8 cellular contexts compared by ENCODE assay signal in genomic region chr6:32127717-32128592, GRCh38. TPM values are rescaled to one million over a fixed set of nuclear protein-coding genes. Genes with fewer than 3 reads are reported as not detected.
A peak's percentile ranks its signal among the peaks of the same experiment; 100 is the strongest.
DNase-seq lines count a peak whose midpoint lies in the region; ATAC-seq and TF ChIP-seq lines count a peak whose summit lies in the region.

ATF6B (minus strand) TSS chr6:32128246; CDS start chr6:32128207, 39 bp downstream.

- no peak for TF ChIP-seq CTCF in CD8-positive, alpha-beta T cell (IDR thresholded peaks at IDR 0.05)
- TF ChIP-seq CTCF in lower lobe of right lung (IDR thresholded peaks at IDR 0.05) = no peak

- peak; percentile 94 for ATAC-seq in CD8-positive, alpha-beta T cell
- ATAC-seq in GM19467 (IDR thresholded peaks at IDR 0.05; ENCODE audit: unreplicated experiment) (peak; percentile 85), lower lobe of right lung (peak; percentile 95 to 97)

- no peaks in the 10 kb centered on the region for H3K27me3 Mint-ChIP-seq in CD8-positive, alpha-beta T cell (ENCODE audit: low read depth)

- DNase-seq in CD8-positive, alpha-beta T cell = peak; percentile 90 to 100 (median 94)
- DNase-seq in HS-27A (ENCODE audit: low read depth) (peak; percentile 98), NK-92 (lab: John Stamatoyannopoulos, UW; ENCODE audit: unreplicated experiment) (peak; percentile 89), lower lobe of right lung (peak; percentile 99)
- peak; percentile 88 to 94 for DNase-seq in activated CD8-positive, alpha-beta memory T cell treated with anti-CD3 and anti-CD28 coated beads for 1 hour (ENCODE audit: extremely low read depth in 1 of 2, low read depth in 1 of 2)
- DNase-seq in effector CD4-positive, alpha-beta T cell = peak; percentile 97
- DNase-seq in stimulated activated CD4-positive, alpha-beta T cell treated with anti-CD3 and anti-CD28 coated beads, TNF-alpha, amount 100 ng/mL, for 24 hours (ENCODE audit: low read depth in 3 of 3) = peak; percentile 90 to 99 (median 97)

- CTCF ChIA-PET in CD8-positive, alpha-beta T cell (lab: Charles Lee) = interaction anchor here (0.6 to 2.4 kb wide), 6 partner anchors 9 to 118 kb away, joined by 3 to 9 read pairs (median 4); no protein-coding TSS in a partner anchor

- peak within 1 kb of the TSS; percentile 76 for H3K27ac ChIP-seq in CD8-positive, alpha-beta T cell (ENCODE audit: low read depth, low read length)
- peak within 1 kb of the TSS; percentile 81 for H3K27ac ChIP-seq in lower lobe of right lung

- POLR2A ChIA-PET in CD8-positive, alpha-beta T cell (lab: Charles Lee) = interaction anchor here (1.1 to 3.8 kb wide), 7 partner anchors 24 to 725 kb away, joined by 3 to 21 read pairs (median 4); partner anchors contain the start of genes AGPAT1, GPSM3 and TAP1

- peaks cover 40% of the 10 kb centered on the region for H3K36me3 Mint-ChIP-seq in CD8-positive, alpha-beta T cell

- H3K4me1 ChIP-seq in CD8-positive, alpha-beta T cell (ENCODE audit: insufficient read depth, low read length) = peaks cover 31% of the 10 kb centered on the region
- peaks cover 31% of the 10 kb centered on the region for H3K4me1 ChIP-seq in lower lobe of right lung

- no peaks in the 10 kb centered on the region for H3K9me3 ChIP-seq in CD8-positive, alpha-beta T cell (ENCODE audit: low read length)
- H3K9me3 ChIP-seq in lower lobe of right lung = no peaks in the 10 kb centered on the region

- peak within 1 kb of the TSS; percentile 99 for H3K4me3 Mint-ChIP-seq in CD8-positive, alpha-beta T cell

- no peaks in the 10 kb centered on the region for H3K9me3 Mint-ChIP-seq in CD8-positive, alpha-beta T cell

- intact Hi-C loops in CD8-positive, alpha-beta T cell (cut with DNase I, micrococcal nuclease) = loop anchor here (1.0 to 10.0 kb wide), 7 partner anchors 67 to 1287 kb away; partner anchors contain the start of genes C6orf47 (in 1 of the 2), CSNK2B (in 1 of the 2), CUTA (in 1 of the 2) and GPANK1 (in 1 of the 2)
- intact Hi-C loops in lower lobe of right lung (cut with DNase I) = no loop called here

- H3K4me3 ChIP-seq in CD8-positive, alpha-beta T cell (ENCODE audit: low read depth, low read length) = peak within 1 kb of the TSS; percentile 88
- H3K4me3 ChIP-seq in lower lobe of right lung = peak within 1 kb of the TSS; percentile 86

- peaks cover 13% of the 10 kb centered on the region for H3K36me3 ChIP-seq in CD8-positive, alpha-beta T cell (ENCODE audit: insufficient read depth, low read length)
- peaks cover 41% of the 10 kb centered on the region for H3K36me3 ChIP-seq in lower lobe of right lung

- H3K27ac Mint-ChIP-seq in CD8-positive, alpha-beta T cell = peak within 1 kb of the TSS; percentile 97

- no peaks in the 10 kb centered on the region for H3K27me3 ChIP-seq in CD8-positive, alpha-beta T cell (ENCODE audit: insufficient read depth, low read length)
- H3K27me3 ChIP-seq in lower lobe of right lung (ENCODE audit: low read depth) = no peaks in the 10 kb centered on the region

- peaks cover 47% of the 10 kb centered on the region for H3K4me1 Mint-ChIP-seq in CD8-positive, alpha-beta T cell (ENCODE audit: low read depth)

RNA-seq across cellular contexts. Expression of gene ATF6B, which starts in this region (rescaled TPM):
- 10 to 100 TPM; 69.3 to 72.5 TPM for total RNA-seq in CD8-positive, alpha-beta T cell
- total RNA-seq in lower lobe of right lung = 83.7 TPM

Comparison
In these comparisons a context has a peak if more than half of its experiments do, and no peak if none do; other contexts are left out.
1. Peak in every context shown above with its lines: DNase-seq, ATAC-seq, H3K4me3 ChIP-seq and H3K27ac ChIP-seq.